ENCODE assay signal across 19 cellular contexts in genomic region chr2:57490746-57491145, GRCh38.
DNase-seq lines count a peak whose midpoint lies in the region; ATAC-seq, FAIRE-seq and TF ChIP-seq lines count a peak whose summit lies in the region.
"Had no signal": no experiment of that assay in that cellular context is flagged by ENCODE, and none has a peak within 500 bp of the region (broad histone marks: within the 10 kb centered on the region; RNA-seq: fewer than 3 reads in every experiment).

No MANE protein-coding gene starts in this region.

- TF ChIP-seq CTCF in A673 (conservative IDR thresholded peaks at IDR 0.05; ENCODE audit: low read depth, low read length) (no peak), choroid plexus epithelial cell (conservative IDR thresholded peaks at IDR 0.05; ENCODE audit: low read depth, low read length) (no peak), D721Med (IDR thresholded peaks at IDR 0.05; ENCODE audit: insufficient read depth, missing control alignments) (no peak), mesothelial cell of epicardium (IDR thresholded peaks at IDR 0.05; ENCODE audit: unreplicated experiment) (no peak)

- no peaks in the 10 kb centered on the region for H3K9me3 ChIP-seq in A673 (ENCODE audit: low read depth, low read length, poor library complexity, severe bottlenecking)
- no peaks in the 10 kb centered on the region for H3K9me3 ChIP-seq in MG63
- H3K9me3 ChIP-seq: SK-N-SH had no signal

- H3K4me1 Mint-ChIP-seq in mesothelial cell of epicardium, result peaks cover 9% of the 10 kb centered on the region
- H3K4me1 Mint-ChIP-seq: H9 had no signal

- DNase-seq in A673 (ENCODE audit: low spot score) (peak; percentile 4), HCEC 1CT (peak; percentile 66), NOMO-1 treated with DMSO at 0.1 percent for 48 hours (lab: John Stamatoyannopoulos, UW; ENCODE audit: unreplicated experiment) (peak; percentile 68), choroid plexus epithelial cell (ENCODE audit: low read depth) (peak; percentile 42), D721Med (ENCODE audit: insufficient read length, low spot score) (no peak), mesothelial cell of epicardium (ENCODE audit: low spot score in 2 of 2, unreplicated experiment in 2 of 2) (no peak), MG63 (no peak)
- DNase-seq: DMS153, H9, NCI-H187 treated with DMSO at 0.1 percent for 48 hours, NCI-H446, NCI-H69, SK-N-SH had no signal

- H3K4me1 ChIP-seq in A673 (ENCODE audit: insufficient read depth, low read length, poor library complexity, severe bottlenecking), result no peaks in the 10 kb centered on the region

- CTCF ChIA-PET in A673 (lab: Charles Lee), result no interaction called here

- no peaks in the 10 kb centered on the region for H3K27me3 Mint-ChIP-seq in mesothelial cell of epicardium (ENCODE audit: low read depth)

- no peak for FAIRE-seq in D721Med (lab: Jason Lieb, UNC)
- FAIRE-seq: A204.1, GM19239, K562 had no signal

- no peak overlapping the region for H3K4me3 ChIP-seq in A673 (ENCODE audit: low read depth, low read length, poor library complexity, severe bottlenecking)
- no peak overlapping the region for H3K4me3 ChIP-seq in choroid plexus epithelial cell (ENCODE audit: low read depth, low read length)
- no peak overlapping the region for H3K4me3 ChIP-seq in MG63
- H3K4me3 ChIP-seq: K562 had no signal

- no peak overlapping the region for H3K4me3 Mint-ChIP-seq in mesothelial cell of epicardium
- H3K4me3 Mint-ChIP-seq: H9 had no signal

- H3K36me3 ChIP-seq in A673 (ENCODE audit: insufficient read depth, low read length, poor library complexity, severe bottlenecking) (no peaks in the 10 kb centered on the region), MG63 (no peaks in the 10 kb centered on the region)

- H3K36me3 Mint-ChIP-seq in mesothelial cell of epicardium, result no peaks in the 10 kb centered on the region

- no peak overlapping the region for H3K27ac ChIP-seq in A673 (ENCODE audit: low read depth, low read length, poor library complexity, severe bottlenecking)
- H3K27ac ChIP-seq: C4-2B had no signal

- H3K27ac Mint-ChIP-seq in mesothelial cell of epicardium, result no peak overlapping the region
- H3K27ac Mint-ChIP-seq: H9 had no signal

- POLR2A ChIA-PET in A673 (lab: Charles Lee; ENCODE audit: low non-redundant PET), result no interaction called here

- H3K27me3 ChIP-seq in A673 (replicated peaks; ENCODE audit: insufficient read depth, low read depth, low read length, poor library complexity), result no peaks in the 10 kb centered on the region
- no peaks in the 10 kb centered on the region for H3K27me3 ChIP-seq in MG63

- BruUV-seq in A673 (replicated peaks; lab: Mats Ljungman, UMichigan), result no TSS peak

- intact Hi-C loops in A673 (cut with micrococcal nuclease; ENCODE audit: unreplicated experiment), result no loop called here

- H3K9me3 Mint-ChIP-seq in mesothelial cell of epicardium, result peaks cover 8% of the 10 kb centered on the region

- ATAC-seq in HG02840 (IDR thresholded peaks at IDR 0.05; ENCODE audit: low FRiP score, unreplicated experiment), result no peak
- ATAC-seq: K562, Right ventricle myocardium inferior had no signal

Comparison
In these comparisons a context has a peak if more than half of its experiments do, and no peak if none do; other contexts are left out.
1. DNase-seq: peak in A673 (single experiment), HCEC 1CT (single experiment), NOMO-1 treated with DMSO at 0.1 percent for 48 hours (single experiment) and choroid plexus epithelial cell (single experiment); none in D721Med (single experiment), mesothelial cell of epicardium (0 of 2) and MG63 (single experiment).